9 cellular contexts compared by ENCODE assay signal in the genomic region with DNA sequence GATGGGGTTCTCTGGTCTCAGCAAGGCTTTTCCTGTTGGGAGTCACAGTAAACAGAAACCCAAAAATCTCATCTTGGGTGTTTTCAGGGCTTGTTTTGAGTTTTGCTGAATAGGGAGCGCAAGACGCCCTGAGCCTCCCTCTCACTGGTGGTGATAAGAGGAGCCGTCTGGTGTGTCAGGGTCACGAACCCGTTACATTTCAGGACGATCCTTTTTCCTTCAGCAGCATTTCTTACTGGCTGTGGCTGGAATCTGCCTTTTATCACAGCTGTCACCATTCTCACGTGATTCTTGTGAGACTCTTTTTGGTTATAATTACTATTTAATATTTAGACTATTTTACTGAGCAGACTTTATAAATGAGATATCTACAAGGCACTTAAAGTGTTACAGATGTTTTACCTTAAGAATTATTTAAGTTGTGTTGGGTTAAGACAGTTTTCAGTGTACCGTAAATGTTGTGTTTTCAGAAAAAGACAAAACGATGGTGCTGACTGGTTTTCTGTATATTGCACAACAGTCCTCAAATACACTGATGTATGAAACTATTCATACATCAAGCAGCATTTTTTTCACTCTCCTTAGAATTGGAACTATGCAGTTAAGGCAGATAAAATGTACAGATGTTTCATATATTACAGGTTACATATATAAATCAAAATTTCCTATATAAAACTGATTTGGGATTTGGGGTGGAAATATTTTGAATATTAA. TPM values are rescaled to one million over a fixed set of nuclear protein-coding genes. Genes with fewer than 3 reads are reported as not detected.
DNase-seq lines count a peak whose midpoint lies in the region; ATAC-seq, FAIRE-seq and TF ChIP-seq lines count a peak whose summit lies in the region.
"Had no signal": no experiment of that assay in that cellular context is flagged by ENCODE, and none has a peak within 500 bp of the region (broad histone marks: within the 10 kb centered on the region; RNA-seq: fewer than 3 reads in every experiment).

No MANE protein-coding gene starts in this region.

- H3K4me3 ChIP-seq in CD8-positive, alpha-beta memory T cell (ENCODE audit: low read length) = no peak overlapping the region
- no peak overlapping the region for H3K4me3 ChIP-seq in RWPE2 (ENCODE audit: severe bottlenecking)
- H3K4me3 ChIP-seq in parathyroid adenoma (ENCODE audit: low read depth, low read length) = no peak overlapping the region
- H3K4me3 ChIP-seq in H7 (ENCODE audit: insufficient read depth, low read depth, low read length) = no peak overlapping the region

- CTCF ChIA-PET in CD8-positive, alpha-beta memory T cell (lab: Charles Lee) = interaction anchor here (0.7 to 2.7 kb wide), 9 partner anchors 10 to 552 kb away, joined by 3 to 22 read pairs (median 5); partner anchors contain the start of genes DNAAF5 and PRKAR1B

- FAIRE-seq in endometrium (lab: Jason Lieb, UNC) = peak; percentile 71

- peaks cover 16 to 22% (median 19%) of the 10 kb centered on the region in 3 donors for H3K4me1 Mint-ChIP-seq in CD8-positive, alpha-beta memory T cell

- no peak for TF ChIP-seq CTCF in RWPE2 (IDR thresholded peaks at IDR 0.05; ENCODE audit: poor library complexity, severe bottlenecking)
- no peak for TF ChIP-seq CTCF in parathyroid adenoma (IDR thresholded peaks at IDR 0.05)

- ATAC-seq in RWPE2 (ENCODE audit: low read depth) = no peak

- peaks cover 31% of the 10 kb centered on the region for H3K4me1 ChIP-seq in CD8-positive, alpha-beta memory T cell (ENCODE audit: insufficient read depth, low read length)
- H3K4me1 ChIP-seq in RWPE2 (ENCODE audit: insufficient read depth, poor library complexity, severe bottlenecking) (peaks cover 6% of the 10 kb centered on the region), parathyroid adenoma (no peaks in the 10 kb centered on the region)

- H3K36me3 Mint-ChIP-seq in CD8-positive, alpha-beta memory T cell = peaks cover 0 to 39% (median 4%) of the 10 kb centered on the region in 3 donors

- no peaks in the 10 kb centered on the region for H3K27me3 Mint-ChIP-seq in CD8-positive, alpha-beta memory T cell
- H3K27me3 Mint-ChIP-seq: T-cell had no signal

- H3K27ac Mint-ChIP-seq in CD8-positive, alpha-beta memory T cell = peak overlapping the region in 1 of 8 donors; percentile 93

- H3K79me2 ChIP-seq in parathyroid adenoma = peaks cover 10% of the 10 kb centered on the region

- H2AFZ ChIP-seq in parathyroid adenoma = no peak overlapping the region

- H3K27ac ChIP-seq in CD8-positive, alpha-beta memory T cell (ENCODE audit: low read depth, low read length) = peak overlapping the region; percentile 2
- H3K27ac ChIP-seq in RWPE2 (ENCODE audit: poor library complexity, severe bottlenecking) (peak overlapping the region; percentile 9), parathyroid adenoma (peak overlapping the region; percentile 9)

- H3K36me3 ChIP-seq in CD8-positive, alpha-beta memory T cell (ENCODE audit: insufficient read depth, low read length) = peaks cover 11% of the 10 kb centered on the region
- H3K36me3 ChIP-seq in RWPE2 (ENCODE audit: low read depth) = peaks cover 72% of the 10 kb centered on the region
- H3K36me3 ChIP-seq in parathyroid adenoma (ENCODE audit: control insufficient read depth, insufficient read depth, low read length) = no peaks in the 10 kb centered on the region
- peaks cover 13% of the 10 kb centered on the region for H3K36me3 ChIP-seq in H7 (replicated peaks; ENCODE audit: control insufficient read depth, insufficient read depth, low read length)

- no peaks in the 10 kb centered on the region for H3K27me3 ChIP-seq in CD8-positive, alpha-beta memory T cell (ENCODE audit: insufficient read depth, low read length, poor library complexity, severe bottlenecking)
- no peaks in the 10 kb centered on the region for H3K27me3 ChIP-seq in RWPE2 (ENCODE audit: insufficient read depth, poor library complexity, severe bottlenecking)
- H3K27me3 ChIP-seq in parathyroid adenoma (ENCODE audit: control insufficient read depth, insufficient read depth, low read length) = no peaks in the 10 kb centered on the region
- H3K27me3 ChIP-seq in H7 (ENCODE audit: control insufficient read depth, insufficient read depth, low read length) = no peaks in the 10 kb centered on the region

- no peak overlapping the region for H3K9ac ChIP-seq in parathyroid adenoma

- no peak overlapping the region for H3K4me2 ChIP-seq in parathyroid adenoma (ENCODE audit: low read length)

- POLR2A ChIA-PET in CD8-positive, alpha-beta memory T cell (lab: Charles Lee) = interaction anchor here (1.6 kb wide), 1 partner anchor 101 kb away, joined by 5 read pairs; the partner anchor contains the start of gene COX19

- peak overlapping the region in 1 of 7 donors; percentile 62 for H3K4me3 Mint-ChIP-seq in CD8-positive, alpha-beta memory T cell

- H3K9me3 Mint-ChIP-seq in CD8-positive, alpha-beta memory T cell = no peaks in the 10 kb centered on the region
- H3K9me3 Mint-ChIP-seq: T-cell had no signal

- no peak for DNase-seq in CD8-positive, alpha-beta memory T cell
- DNase-seq in RWPE2 (ENCODE audit: low spot score) (no peak), H7 (no peak), UCSD-AML1 (lab: John Stamatoyannopoulos, UW; ENCODE audit: unreplicated experiment) (no peak), SIG-M5 (lab: John Stamatoyannopoulos, UW) (no peak), H4 (ENCODE audit: low spot score) (no peak)

- no peaks in the 10 kb centered on the region for H3K9me3 ChIP-seq in CD8-positive, alpha-beta memory T cell (ENCODE audit: low read length)
- H3K9me3 ChIP-seq in RWPE2 (ENCODE audit: severe bottlenecking) = no peaks in the 10 kb centered on the region
- H3K9me3 ChIP-seq in parathyroid adenoma (ENCODE audit: control insufficient read depth, low read length) = no peaks in the 10 kb centered on the region

RNA-seq across cellular contexts. Expression of gene GET4, which starts 2.2 kb away (rescaled TPM):
- total RNA-seq in CD8-positive, alpha-beta memory T cell = 10 to 100 TPM; 39.9 to 44.9 TPM
- polyA plus RNA-seq in CD8-positive, alpha-beta memory T cell = 33.6 TPM
- total RNA-seq in H7 (2014; rRNA removed; shearing (Covaris generic)) = 50.8 and 61.9 TPM in 2 replicates
- 42.0 and 50.6 TPM in 2 replicates for total RNA-seq in H4 (2014; rRNA removed; shearing (Covaris generic))

RNA-seq across cellular contexts. Expression of gene SUN1, which starts 41.9 kb away (rescaled TPM):
- total RNA-seq in CD8-positive, alpha-beta memory T cell = 10 to 100 TPM; 59.8 to 65.8 TPM
- polyA plus RNA-seq in CD8-positive, alpha-beta memory T cell = 29.8 TPM
- 60.5 and 82.1 TPM in 2 replicates for total RNA-seq in H7 (2014; rRNA removed; shearing (Covaris generic))
- total RNA-seq in H4 (2014; rRNA removed; shearing (Covaris generic)) = 157 and 180 TPM in 2 replicates
